ENCODE assay signal across 7 cellular contexts in genomic region chr15:30043211-30043655, GRCh38. TPM values are rescaled to one million over a fixed set of nuclear protein-coding genes. Genes with fewer than 3 reads are reported as not detected.
A peak's percentile ranks its signal among the peaks of the same experiment; 100 is the strongest.
DNase-seq lines count a peak whose midpoint lies in the region; FAIRE-seq and TF ChIP-seq lines count a peak whose summit lies in the region.

No MANE protein-coding gene starts in this region.

- peaks cover 31% of the 10 kb centered on the region for H3K27me3 ChIP-seq in GM23248 (replicated peaks; ENCODE audit: insufficient read depth)
- H3K27me3 ChIP-seq in skeletal muscle satellite cell (ENCODE audit: control insufficient read depth, insufficient read depth, low read length): no peaks in the 10 kb centered on the region

- no peak overlapping the region for H3K27ac ChIP-seq in GM23248

- FAIRE-seq in RCC 7860 (lab: Jason Lieb, UNC): peak; percentile 42

- peak; percentile 20 for TF ChIP-seq CTCF in fibroblast of mammary gland (conservative IDR thresholded peaks at IDR 0.05; ENCODE audit: control insufficient read depth, insufficient read depth, low read depth, low read length)

- no peak overlapping the region for H2AFZ ChIP-seq in GM23248

- WGBS in GM23248 (ENCODE audit: low coverage in 1 of 2, low lambda C conversion rate in 2 of 2, missing lambda C conversion rate in 2 of 2), 2 experiments: 36 to 38% methylated on average over 2 of the region's 2 CpGs

- H3K9me2 ChIP-seq in GM23248 (ENCODE audit: insufficient read depth): no peaks in the 10 kb centered on the region

- H3K4me2 ChIP-seq in GM23248 (ENCODE audit: unreplicated experiment): no peak overlapping the region
- peak overlapping the region; percentile 19 for H3K4me2 ChIP-seq in skeletal muscle satellite cell (ENCODE audit: low read length)

- H3K36me3 ChIP-seq in GM23248 (ENCODE audit: low read depth) (no peaks in the 10 kb centered on the region), skeletal muscle satellite cell (ENCODE audit: insufficient read depth, low read length) (no peaks in the 10 kb centered on the region)

- H3K9ac ChIP-seq in GM23248 (no peak overlapping the region), skeletal muscle satellite cell (ENCODE audit: low read depth, low read length) (no peak overlapping the region)

- H3K79me2 ChIP-seq in GM23248 (ENCODE audit: insufficient read depth): no peaks in the 10 kb centered on the region

- peak; percentile 43 for DNase-seq in GM23248
- peak; percentile 36 for DNase-seq in RCC 7860 (ENCODE audit: low spot score)
- peak; percentile 19 for DNase-seq in fibroblast of mammary gland (ENCODE audit: low read depth)
- no peak for DNase-seq in UCSD-AML1 (lab: John Stamatoyannopoulos, UW; ENCODE audit: unreplicated experiment)
- no peak for DNase-seq in activated effector memory CD4-positive, alpha-beta T cell treated with anti-CD3 and anti-CD28 coated beads, Interleukin-2, amount 50 U/mL, for 16 hours
- no peak for DNase-seq in amniotic stem cell (lab: John Stamatoyannopoulos, UW)

- H3K4me3 ChIP-seq in GM23248 (no peak overlapping the region), fibroblast of mammary gland (ENCODE audit: control insufficient read depth, low read depth, low read length) (no peak overlapping the region), skeletal muscle satellite cell (ENCODE audit: low read length) (no peak overlapping the region)

- no peaks in the 10 kb centered on the region for H3F3A ChIP-seq in GM23248 (ENCODE audit: insufficient read depth)

- no peaks in the 10 kb centered on the region for H3K4me1 ChIP-seq in GM23248 (ENCODE audit: insufficient read depth)
- H3K4me1 ChIP-seq in skeletal muscle satellite cell (ENCODE audit: control insufficient read depth, insufficient read depth, low read length): peaks cover 6% of the 10 kb centered on the region

- H3K9me3 ChIP-seq in GM23248 (ENCODE audit: low read depth): no peaks in the 10 kb centered on the region
- no peaks in the 10 kb centered on the region for H3K9me3 ChIP-seq in skeletal muscle satellite cell (replicated peaks; ENCODE audit: low read length)

- in situ Hi-C loops in GM23248 (cut with MboI): no loop called here

- H4K20me1 ChIP-seq in GM23248 (ENCODE audit: insufficient read depth): no peaks in the 10 kb centered on the region

RNA-seq across cellular contexts. Expression of gene GOLGA8J, which starts 39.5 kb away (rescaled TPM):
- not detected in 2 replicates for total RNA-seq in GM23248 (2014; rRNA removed; shearing (Covaris generic))
- polyA plus RNA-seq in GM23248 (2016; fragmentation: Nextera tagmentation; extraction: Ambion mirVana): not detected in 2 replicates
- under 0.01 TPM in 1 of 2 replicates, not detected in the other for total RNA-seq in skeletal muscle satellite cell (2012; rRNA removed)

Comparison
In these comparisons a context has a peak if more than half of its experiments do, and no peak if none do; other contexts are left out.
1. DNase-seq: peak in GM23248 (single experiment), RCC 7860 (single experiment) and fibroblast of mammary gland (single experiment); none in UCSD-AML1 (single experiment), activated effector memory CD4-positive, alpha-beta T cell treated with anti-CD3 and anti-CD28 coated beads, Interleukin-2, amount 50 U/mL, for 16 hours (single experiment) and amniotic stem cell (single experiment).